ENCODE assay signal across 1 cellular context in the genomic region with DNA sequence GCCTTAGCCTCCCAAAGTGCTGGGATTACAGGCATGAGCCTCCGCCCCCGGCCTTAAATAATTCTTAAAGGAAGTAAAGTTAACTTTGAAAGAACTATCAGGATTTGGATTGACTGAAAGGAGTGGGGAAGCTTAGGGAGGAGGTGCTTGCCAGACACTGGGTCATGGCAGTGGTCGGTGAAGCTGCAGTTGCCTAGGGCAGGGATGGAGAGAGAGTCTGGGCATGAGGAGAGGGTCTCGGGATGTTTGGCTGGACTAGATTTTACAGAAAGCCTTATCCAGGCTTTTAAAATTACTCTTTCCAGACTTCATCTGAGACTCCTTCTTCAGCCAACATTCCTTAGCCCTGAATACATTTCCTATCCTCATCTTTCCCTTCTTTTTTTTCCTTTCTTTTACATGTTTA.
TF ChIP-seq lines count a peak whose summit lies in the region.

No MANE protein-coding gene starts in this region.

TF ChIP-seq in SK-N-SH treated with all-trans-retinoic acid at 6 μM for 48 hours, 23 proteins besides CTCF, POLR2A, EP300 and RAD21 (continued from another document):
- no peak for TF ChIP-seq ZC3H10 (CRISPR knock-in tag; IDR thresholded peaks at IDR 0.05)
- TF ChIP-seq, protein P1, sequence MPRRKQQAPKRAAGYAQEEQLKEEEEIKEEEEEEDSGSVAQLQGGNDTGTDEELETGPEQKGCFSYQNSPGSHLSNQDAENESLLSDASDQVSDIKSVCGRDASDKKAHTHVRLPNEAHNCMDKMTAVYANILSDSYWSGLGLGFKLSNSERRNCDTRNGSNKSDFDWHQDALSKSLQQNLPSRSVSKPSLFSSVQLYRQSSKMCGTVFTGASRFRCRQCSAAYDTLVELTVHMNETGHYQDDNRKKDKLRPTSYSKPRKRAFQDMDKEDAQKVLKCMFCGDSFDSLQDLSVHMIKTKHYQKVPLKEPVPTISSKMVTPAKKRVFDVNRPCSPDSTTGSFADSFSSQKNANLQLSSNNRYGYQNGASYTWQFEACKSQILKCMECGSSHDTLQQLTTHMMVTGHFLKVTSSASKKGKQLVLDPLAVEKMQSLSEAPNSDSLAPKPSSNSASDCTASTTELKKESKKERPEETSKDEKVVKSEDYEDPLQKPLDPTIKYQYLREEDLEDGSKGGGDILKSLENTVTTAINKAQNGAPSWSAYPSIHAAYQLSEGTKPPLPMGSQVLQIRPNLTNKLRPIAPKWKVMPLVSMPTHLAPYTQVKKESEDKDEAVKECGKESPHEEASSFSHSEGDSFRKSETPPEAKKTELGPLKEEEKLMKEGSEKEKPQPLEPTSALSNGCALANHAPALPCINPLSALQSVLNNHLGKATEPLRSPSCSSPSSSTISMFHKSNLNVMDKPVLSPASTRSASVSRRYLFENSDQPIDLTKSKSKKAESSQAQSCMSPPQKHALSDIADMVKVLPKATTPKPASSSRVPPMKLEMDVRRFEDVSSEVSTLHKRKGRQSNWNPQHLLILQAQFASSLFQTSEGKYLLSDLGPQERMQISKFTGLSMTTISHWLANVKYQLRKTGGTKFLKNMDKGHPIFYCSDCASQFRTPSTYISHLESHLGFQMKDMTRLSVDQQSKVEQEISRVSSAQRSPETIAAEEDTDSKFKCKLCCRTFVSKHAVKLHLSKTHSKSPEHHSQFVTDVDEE (CRISPR knock-in tag; IDR thresholded peaks at IDR 0.05) = no peak
- no peak for TF ChIP-seq SNAI2 (CRISPR knock-in tag; IDR thresholded peaks at IDR 0.05)
- TF ChIP-seq ZFP30 (CRISPR knock-in tag; IDR thresholded peaks at IDR 0.05) = no peak
- no peak for TF ChIP-seq TCF4 (CRISPR knock-in tag; IDR thresholded peaks at IDR 0.05; ENCODE audit: borderline replicate concordance)
- TF ChIP-seq ZNF70 (CRISPR knock-in tag; IDR thresholded peaks at IDR 0.05) = no peak
